In the genomic region with DNA sequence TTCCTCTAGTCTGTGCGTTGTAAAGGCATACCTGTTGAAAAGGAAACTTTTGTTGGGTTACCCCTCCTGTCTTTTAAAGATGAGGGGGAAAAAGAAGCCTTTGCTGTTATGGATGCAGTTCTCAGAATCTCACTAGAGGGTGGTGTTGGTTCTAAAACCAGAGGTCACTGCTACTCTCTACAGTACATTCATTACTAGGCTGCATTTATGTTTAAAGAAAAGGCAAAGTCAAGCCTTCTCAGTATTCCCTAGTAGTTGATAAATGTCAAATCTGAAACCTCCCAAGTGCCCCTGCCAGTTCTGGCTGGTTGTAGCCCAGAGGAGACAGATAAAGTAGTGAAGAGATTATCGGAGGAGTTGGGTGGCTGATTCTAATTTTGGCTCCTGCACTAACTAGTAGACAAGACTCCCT, we compare ENCODE assay signal across 8 cellular contexts. TPM values are rescaled to one million over a fixed set of nuclear protein-coding genes. Genes with fewer than 3 reads are reported as not detected.
DNase-seq lines count a peak whose midpoint lies in the region; ATAC-seq lines count a peak whose summit lies in the region.

No MANE protein-coding gene starts in this region.

- H3K27me3 Mint-ChIP-seq in activated CD8-positive, alpha-beta T cell treated with anti-CD3 and anti-CD28 coated beads, Interleukin-2, amount 10 ng/mL, durations not matched to agents 7 days and 5 days (ENCODE audit: low read depth), result peaks cover 38% of the 10 kb centered on the region

- H3K4me1 Mint-ChIP-seq in activated CD8-positive, alpha-beta T cell treated with anti-CD3 and anti-CD28 coated beads, Interleukin-2, amount 10 ng/mL, durations not matched to agents 7 days and 5 days (ENCODE audit: low read depth), result peaks cover 19% of the 10 kb centered on the region

- in situ Hi-C loops in HAP-1 (cut with MboI; ENCODE audit: low sequenced_read_pairs), result loop anchor here (10.0 kb wide), 1 partner anchor 492 kb away; no protein-coding TSS in a partner anchor

- H3K4me3 Mint-ChIP-seq in activated CD8-positive, alpha-beta T cell treated with anti-CD3 and anti-CD28 coated beads, Interleukin-2, amount 10 ng/mL, durations not matched to agents 7 days and 5 days, result no peak overlapping the region

- ATAC-seq in activated CD8-positive, alpha-beta T cell treated with anti-CD3 and anti-CD28 coated beads, Interleukin-2, amount 10 ng/mL, durations not matched to agents 7 days and 5 days, result no peak

- no peaks in the 10 kb centered on the region for H3K9me3 Mint-ChIP-seq in activated CD8-positive, alpha-beta T cell treated with anti-CD3 and anti-CD28 coated beads, Interleukin-2, amount 10 ng/mL, durations not matched to agents 7 days and 5 days (ENCODE audit: insufficient read depth)

- H3K27me3 ChIP-seq in HAP-1 (ENCODE audit: low read depth), result peaks cover 38% of the 10 kb centered on the region

- no peaks in the 10 kb centered on the region for H3K9me3 ChIP-seq in HAP-1

- no peak overlapping the region for H3K27ac Mint-ChIP-seq in activated CD8-positive, alpha-beta T cell treated with anti-CD3 and anti-CD28 coated beads, Interleukin-2, amount 10 ng/mL, durations not matched to agents 7 days and 5 days

- H3K36me3 ChIP-seq in HAP-1 (replicated peaks), result no peaks in the 10 kb centered on the region

- no peaks in the 10 kb centered on the region for H3K36me3 Mint-ChIP-seq in activated CD8-positive, alpha-beta T cell treated with anti-CD3 and anti-CD28 coated beads, Interleukin-2, amount 10 ng/mL, durations not matched to agents 7 days and 5 days (ENCODE audit: low read depth)

- H3K4me1 ChIP-seq in HAP-1, result no peaks in the 10 kb centered on the region

- no peak overlapping the region for H3K4me3 ChIP-seq in HAP-1

- CTCF ChIA-PET in activated CD8-positive, alpha-beta T cell treated with anti-CD3 and anti-CD28 coated beads, Interleukin-2, amount 10 ng/mL, durations not matched to agents 7 days and 5 days (lab: Charles Lee), result interaction anchor here (1.8 kb wide), 1 partner anchor 325 kb away, joined by 11 read pairs; no protein-coding TSS in a partner anchor

- DNase-seq in NCI-H510A treated with DMSO at 0.1 percent for 48 hours (lab: John Stamatoyannopoulos, UW) (peak; percentile 60), NCI-H510A (lab: John Stamatoyannopoulos, UW) (no peak), HAP-1 (ENCODE audit: low spot score in 2 of 2) (peak; percentile 20 to 61), NCI-H1694 (lab: John Stamatoyannopoulos, UW) (peak; percentile 60), germinal center (ENCODE audit: low spot score) (peak; percentile 30), pons (ENCODE audit: low spot score) (peak; percentile 89), cortex of kidney (lab: John Stamatoyannopoulos, UW) (no peak)
- peak; percentile 50 for DNase-seq in activated CD8-positive, alpha-beta T cell treated with anti-CD3 and anti-CD28 coated beads, Interleukin-2, amount 10 ng/mL, durations not matched to agents 7 days and 5 days

- POLR2A ChIA-PET in activated CD8-positive, alpha-beta T cell treated with anti-CD3 and anti-CD28 coated beads, Interleukin-2, amount 10 ng/mL, durations not matched to agents 7 days and 5 days (lab: Charles Lee), result no interaction called here

RNA-seq across cellular contexts. Expression of a gene that starts 1.4 kb away (rescaled TPM):
- total RNA-seq in activated CD8-positive, alpha-beta T cell treated with anti-CD3 and anti-CD28 coated beads, Interleukin-2, amount 10 ng/mL, durations not matched to agents 7 days and 5 days, result under 1 TPM; 0.08 to 0.18 TPM

RNA-seq across cellular contexts. Expression of a gene that starts 17.9 kb away (rescaled TPM):
- not detected for total RNA-seq in activated CD8-positive, alpha-beta T cell treated with anti-CD3 and anti-CD28 coated beads, Interleukin-2, amount 10 ng/mL, durations not matched to agents 7 days and 5 days

Comparison
In these comparisons a context has a peak if more than half of its experiments do, and no peak if none do; other contexts are left out.
1. DNase-seq: peak in NCI-H510A treated with DMSO at 0.1 percent for 48 hours (single experiment), HAP-1 (2 of 2), NCI-H1694 (single experiment), activated CD8-positive, alpha-beta T cell treated with anti-CD3 and anti-CD28 coated beads, Interleukin-2, amount 10 ng/mL, durations not matched to agents 7 days and 5 days (single experiment), germinal center (single experiment) and pons (single experiment); none in NCI-H510A (single experiment) and cortex of kidney (single experiment).